Comparison of ENCODE assay signal across 13 cellular contexts in the genomic region with DNA sequence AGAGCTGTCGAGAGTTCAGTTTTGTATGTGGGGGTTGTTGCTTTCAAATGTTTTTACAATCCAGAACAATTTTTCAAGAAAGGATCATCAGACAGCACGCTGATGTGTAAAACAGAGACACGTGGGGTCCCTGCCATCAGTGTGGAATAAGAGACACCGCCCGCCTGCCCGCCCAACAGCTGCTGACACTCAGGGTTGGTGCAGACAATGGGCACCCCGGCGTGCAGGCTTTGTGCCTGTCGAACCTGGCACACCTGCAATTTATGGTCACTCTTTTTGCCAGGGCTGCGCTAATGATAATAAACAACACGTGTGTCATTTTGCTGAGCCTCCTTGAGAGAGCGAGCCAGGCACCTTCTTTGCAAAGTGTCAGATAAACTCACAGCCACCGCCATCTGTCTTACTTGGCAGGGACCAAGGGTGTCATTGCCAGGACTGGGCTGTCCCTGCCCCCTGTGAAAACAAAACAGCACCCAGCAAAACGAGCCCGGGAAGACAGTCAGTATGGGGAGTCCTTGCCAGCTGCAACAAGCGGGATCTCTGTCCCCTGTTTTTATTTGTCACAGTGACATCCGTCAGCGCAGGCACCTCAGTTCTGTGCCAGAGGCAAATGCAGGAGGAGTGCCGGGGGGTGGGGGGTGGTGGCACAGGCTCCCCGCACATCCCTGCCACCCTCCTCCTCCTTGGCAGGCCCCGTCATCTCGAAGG.
DNase-seq lines count a peak whose midpoint lies in the region; ATAC-seq and TF ChIP-seq lines count a peak whose summit lies in the region.
"Had no signal": no experiment of that assay in that cellular context is flagged by ENCODE, and none has a peak within 500 bp of the region (broad histone marks: within the 10 kb centered on the region; RNA-seq: fewer than 3 reads in every experiment).

No MANE protein-coding gene starts in this region.

- no peak for TF ChIP-seq CTCF in heart right ventricle (IDR thresholded peaks at IDR 0.05)
- no peak for TF ChIP-seq CTCF in spleen (IDR thresholded peaks at IDR 0.05 in 8 of 11, conservative IDR thresholded peaks at IDR 0.05 in 3 of 11)

- H3K9me3 ChIP-seq in heart right ventricle (no peaks in the 10 kb centered on the region), spleen (no peaks in the 10 kb centered on the region)

- H3K36me3 Mint-ChIP-seq in activated CD8-positive, alpha-beta memory T cell treated with anti-CD3 and anti-CD28 coated beads, Interleukin-2, amount 10 ng/mL, durations not matched to agents 7 days and 5 days: no peaks in the 10 kb centered on the region
- H3K36me3 Mint-ChIP-seq: activated CD4-positive, alpha-beta memory T cell treated with anti-CD3 and anti-CD28 coated beads for 36 hours; activated naive CD8-positive, alpha-beta T cell had no signal

- H3K4me1 Mint-ChIP-seq in activated CD8-positive, alpha-beta memory T cell treated with anti-CD3 and anti-CD28 coated beads, Interleukin-2, amount 10 ng/mL, durations not matched to agents 7 days and 5 days: no peaks in the 10 kb centered on the region

- CTCF ChIA-PET in activated CD8-positive, alpha-beta memory T cell treated with anti-CD3 and anti-CD28 coated beads, Interleukin-2, amount 10 ng/mL, durations not matched to agents 7 days and 5 days (lab: Charles Lee): no interaction called here

- peaks cover 0 to 32% (median 16%) of the 10 kb centered on the region in 9 donors for H3K4me1 ChIP-seq in heart right ventricle
- no peaks in the 10 kb centered on the region for H3K4me1 ChIP-seq in spleen

- WGBS in heart right ventricle, 2 donors: 26 to 31% methylated on average over 22 of the region's 22 CpGs
- WGBS in spleen, 5 donors: 56 to 62% (median 58%) methylated on average over 21 to 22 of the region's 22 CpGs

- ATAC-seq in heart right ventricle: peak; percentile 46 to 93 (median 84)
- no peak for ATAC-seq in activated CD8-positive, alpha-beta memory T cell treated with anti-CD3 and anti-CD28 coated beads, Interleukin-2, amount 10 ng/mL, durations not matched to agents 7 days and 5 days
- ATAC-seq in stimulated activated naive CD8-positive, alpha-beta T cell treated with anti-CD3 and anti-CD28 coated beads, Interleukin-15, Interleukin-2, amounts not matched to agents 100 U/mL and 50 U/mL, for 24 hours: no peak

- H3K4me3 ChIP-seq in heart right ventricle (no peak overlapping the region), spleen (no peak overlapping the region)
- H3K4me3 ChIP-seq: skin epidermis had no signal

- no peak overlapping the region for H3K27ac Mint-ChIP-seq in activated CD8-positive, alpha-beta memory T cell treated with anti-CD3 and anti-CD28 coated beads, Interleukin-2, amount 10 ng/mL, durations not matched to agents 7 days and 5 days
- H3K27ac Mint-ChIP-seq: activated CD4-positive, alpha-beta memory T cell treated with anti-CD3 and anti-CD28 coated beads for 36 hours; activated naive CD8-positive, alpha-beta T cell; T-helper 1 cell treated with Interleukin-12 subunit alpha and Interleukin-12 subunit beta and Interleukin-4 antibody, amounts not matched to agents 30 μg/mL and 1 μg/mL, for 36 hours had no signal

- no peaks in the 10 kb centered on the region for H3K27me3 Mint-ChIP-seq in activated CD8-positive, alpha-beta memory T cell treated with anti-CD3 and anti-CD28 coated beads, Interleukin-2, amount 10 ng/mL, durations not matched to agents 7 days and 5 days
- H3K27me3 Mint-ChIP-seq: activated naive CD8-positive, alpha-beta T cell had no signal

- intact Hi-C loops in heart right ventricle (cut with DNase I) (no loop called here), spleen (cut with DNase I; ENCODE audit: low total_unique reads) (no loop called here)

- DNase-seq in DMS53 (lab: John Stamatoyannopoulos, UW) (peak; percentile 65), DMS53 treated with DMSO at 0.1 percent for 48 hours (lab: John Stamatoyannopoulos, UW; ENCODE audit: unreplicated experiment) (no peak), NCI-H345 treated with DMSO at 0.1 percent for 48 hours (lab: John Stamatoyannopoulos, UW; ENCODE audit: unreplicated experiment) (peak; percentile 86), heart right ventricle (peak; percentile 43 to 58), spleen (peak; percentile 57), amniotic stem cell (lab: John Stamatoyannopoulos, UW) (no peak)
- no peak for DNase-seq in activated CD8-positive, alpha-beta memory T cell treated with anti-CD3 and anti-CD28 coated beads, Interleukin-2, amount 10 ng/mL, durations not matched to agents 7 days and 5 days
- no peak for DNase-seq in stimulated activated naive CD8-positive, alpha-beta T cell treated with anti-CD3 and anti-CD28 coated beads, Interleukin-15, Interleukin-2, amounts not matched to agents 100 U/mL and 50 U/mL, for 24 hours
- DNase-seq: activated CD4-positive, alpha-beta memory T cell treated with anti-CD3 and anti-CD28 coated beads for 36 hours had no signal

- H3K36me3 ChIP-seq in heart right ventricle: no peaks in the 10 kb centered on the region
- H3K36me3 ChIP-seq in spleen: no peaks in the 10 kb centered on the region

- H3K4me3 Mint-ChIP-seq in activated CD8-positive, alpha-beta memory T cell treated with anti-CD3 and anti-CD28 coated beads, Interleukin-2, amount 10 ng/mL, durations not matched to agents 7 days and 5 days: no peak overlapping the region
- H3K4me3 Mint-ChIP-seq: activated CD4-positive, alpha-beta memory T cell treated with anti-CD3 and anti-CD28 coated beads for 36 hours; activated naive CD8-positive, alpha-beta T cell; T-helper 1 cell treated with Interleukin-12 subunit alpha and Interleukin-12 subunit beta and Interleukin-4 antibody, amounts not matched to agents 30 μg/mL and 1 μg/mL, for 36 hours had no signal

- TF ChIP-seq POLR2A in spleen (IDR thresholded peaks at IDR 0.05): no peak

- H3K27ac ChIP-seq in heart right ventricle (peak overlapping the region in 1 of 10 donors; percentile 26), spleen (no peak overlapping the region)
- H3K27ac ChIP-seq: 22Rv1, skin epidermis had no signal

- peaks cover 2% of the 10 kb centered on the region for H3K9me3 Mint-ChIP-seq in activated CD8-positive, alpha-beta memory T cell treated with anti-CD3 and anti-CD28 coated beads, Interleukin-2, amount 10 ng/mL, durations not matched to agents 7 days and 5 days (ENCODE audit: low read depth)

- H3K27me3 ChIP-seq in heart right ventricle (peaks cover 0 to 25% (median 0%) of the 10 kb centered on the region in 7 donors), spleen (replicated peaks in 1 of 7) (peaks cover 0 to 53% (median 0%) of the 10 kb centered on the region in 7 donors)

Comparison
In these comparisons a context has a peak if more than half of its experiments do, and no peak if none do; other contexts are left out.
1. DNase-seq: peak in DMS53 (single experiment), NCI-H345 treated with DMSO at 0.1 percent for 48 hours (single experiment), heart right ventricle (2 of 2) and spleen (single experiment); none in DMS53 treated with DMSO at 0.1 percent for 48 hours (single experiment), activated CD8-positive, alpha-beta memory T cell treated with anti-CD3 and anti-CD28 coated beads, Interleukin-2, amount 10 ng/mL, durations not matched to agents 7 days and 5 days (single experiment), stimulated activated naive CD8-positive, alpha-beta T cell treated with anti-CD3 and anti-CD28 coated beads, Interleukin-15, Interleukin-2, amounts not matched to agents 100 U/mL and 50 U/mL, for 24 hours (single experiment) and amniotic stem cell (single experiment).
2. ATAC-seq: peak in heart right ventricle (8 of 8); none in activated CD8-positive, alpha-beta memory T cell treated with anti-CD3 and anti-CD28 coated beads, Interleukin-2, amount 10 ng/mL, durations not matched to agents 7 days and 5 days (single experiment) and stimulated activated naive CD8-positive, alpha-beta T cell treated with anti-CD3 and anti-CD28 coated beads, Interleukin-15, Interleukin-2, amounts not matched to agents 100 U/mL and 50 U/mL, for 24 hours (single experiment).